Comparison of ENCODE assay signal across 12 cellular contexts in the genomic region with DNA sequence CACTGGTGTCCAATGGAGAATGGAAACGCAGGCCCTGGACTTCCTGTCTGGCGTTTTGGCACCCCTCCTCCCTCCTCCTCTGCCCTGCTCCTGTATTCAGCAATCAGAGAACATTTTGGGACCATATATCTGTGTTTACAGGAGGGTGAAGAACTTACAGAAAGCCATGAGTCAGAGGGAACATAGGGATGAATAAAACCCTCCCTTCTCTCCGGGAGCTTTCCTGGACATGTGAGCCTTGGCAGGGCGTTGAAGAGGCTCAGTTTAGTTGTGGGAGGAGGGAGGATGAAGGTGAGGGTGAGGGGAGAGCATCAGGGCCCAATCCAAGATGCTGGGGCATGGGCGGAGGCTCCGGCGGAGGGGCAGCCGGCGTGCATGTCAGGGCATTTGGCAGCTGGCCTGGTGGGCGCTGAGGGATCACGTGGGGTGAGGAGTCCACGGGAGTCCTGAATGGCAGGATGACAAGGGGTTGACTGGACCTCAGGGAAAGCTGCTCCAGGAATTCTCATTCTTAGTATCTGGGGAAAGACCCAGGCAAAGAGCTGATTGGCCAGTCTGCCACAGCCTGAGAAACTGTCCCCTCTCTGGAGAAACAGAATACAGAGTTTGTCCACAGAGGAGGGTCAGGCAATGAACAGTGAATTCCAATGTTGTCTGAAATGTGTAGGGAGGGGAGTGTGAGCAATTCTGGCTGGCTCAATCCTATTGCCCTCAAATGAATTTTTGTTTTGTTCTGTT. TPM values are rescaled to one million over a fixed set of nuclear protein-coding genes. Genes with fewer than 3 reads are reported as not detected.
DNase-seq lines count a peak whose midpoint lies in the region; ATAC-seq and TF ChIP-seq lines count a peak whose summit lies in the region.
"Had no signal": no experiment of that assay in that cellular context is flagged by ENCODE, and none has a peak within 500 bp of the region (broad histone marks: within the 10 kb centered on the region; RNA-seq: fewer than 3 reads in every experiment).

No MANE protein-coding gene starts in this region.

- ATAC-seq in GM18520 (IDR thresholded peaks at IDR 0.05; ENCODE audit: unreplicated experiment), result no peak
- ATAC-seq in HG02798 (IDR thresholded peaks at IDR 0.05; ENCODE audit: poor library complexity, unreplicated experiment), result no peak
- ATAC-seq: GM12878 had no signal

- no peaks in the 10 kb centered on the region for H3K36me3 Mint-ChIP-seq in osteocyte (ENCODE audit: unreplicated experiment)
- H3K36me3 Mint-ChIP-seq in CD14-positive monocyte, result peaks cover 58 to 85% of the 10 kb centered on the region in 2 donors
- H3K36me3 Mint-ChIP-seq: naive B cell had no signal

- H3K4me3 ChIP-seq in AG04449 (ENCODE audit: low read depth, low read length) (no peak overlapping the region), fibroblast of pulmonary artery (replicated peaks; ENCODE audit: low read depth, low read length) (no peak overlapping the region), lower leg skin (ENCODE audit: low read depth, poor library complexity, severe bottlenecking) (no peak overlapping the region)
- H3K4me3 ChIP-seq: GM12878 had no signal

- WGBS in lower leg skin, 2 donors, result 57 to 64% methylated on average over 12 of the region's 12 CpGs

- intact Hi-C loops in lower leg skin (cut with DNase I; ENCODE audit: low total_unique reads), result no loop called here
- intact Hi-C loops in CD14-positive monocyte (cut with micrococcal nuclease), result no loop called here

- in situ Hi-C loops in SK-MEL-5 (cut with HindIII; ENCODE audit: low pct_unique_long_range_greater_than_20kb, low sequenced_read_pairs), result no loop called here

- H3K4me3 Mint-ChIP-seq in osteocyte (ENCODE audit: unreplicated experiment) (no peak overlapping the region), CD14-positive monocyte (no peak overlapping the region)
- H3K4me3 Mint-ChIP-seq: naive B cell had no signal

- peak; percentile 72 for DNase-seq in AG04449 (ENCODE audit: low read depth, low spot score)
- peak; percentile 27 for DNase-seq in SK-MEL-5 (ENCODE audit: low read depth, low spot score)
- DNase-seq in fibroblast of pulmonary artery (ENCODE audit: low read depth), result peak; percentile 92
- no peak for DNase-seq in osteocyte (ENCODE audit: extremely low spot score, unreplicated experiment)
- no peak for DNase-seq in lower leg skin (ENCODE audit: low spot score in 2 of 2)
- no peak for DNase-seq in CD14-positive monocyte (ENCODE audit: low spot score)
- DNase-seq: BE2C, naive B cell, NCI-H187 had no signal

- H3K27ac Mint-ChIP-seq in osteocyte (ENCODE audit: unreplicated experiment) (peak overlapping the region; percentile 66), CD14-positive monocyte (peak overlapping the region in 1 of 7 donors; percentile 27)

- no peaks in the 10 kb centered on the region for H3K9me3 Mint-ChIP-seq in osteocyte (ENCODE audit: unreplicated experiment)
- H3K9me3 Mint-ChIP-seq in CD14-positive monocyte, result no peaks in the 10 kb centered on the region

- no peak for TF ChIP-seq POLR2A in lower leg skin (IDR thresholded peaks at IDR 0.05)

- TF ChIP-seq CTCF in AG04449 (IDR thresholded peaks at IDR 0.05; ENCODE audit: insufficient read depth, low read length, missing control alignments), result no peak
- no peak for TF ChIP-seq CTCF in fibroblast of pulmonary artery (IDR thresholded peaks at IDR 0.05; ENCODE audit: low read length, missing control alignments)
- no peak for TF ChIP-seq CTCF in osteocyte (IDR thresholded peaks at IDR 0.05)
- no peak for TF ChIP-seq CTCF in lower leg skin (IDR thresholded peaks at IDR 0.05)
- TF ChIP-seq CTCF in CD14-positive monocyte (IDR thresholded peaks at IDR 0.05), result no peak

- peaks cover 37% of the 10 kb centered on the region for H3K4me1 Mint-ChIP-seq in osteocyte (ENCODE audit: unreplicated experiment)
- H3K4me1 Mint-ChIP-seq in CD14-positive monocyte, result peaks cover 32% of the 10 kb centered on the region

- POLR2A ChIA-PET in AG04449 (lab: Yijun Ruan, JAX), result interaction anchor here (0.9 to 1.1 kb wide), 2 partner anchors 37 to 53 kb away, joined by 3 to 5 read pairs; no protein-coding TSS in a partner anchor

- H3K27me3 Mint-ChIP-seq in osteocyte (ENCODE audit: unreplicated experiment) (no peaks in the 10 kb centered on the region), CD14-positive monocyte (ENCODE audit: low read depth in 3 of 3) (no peaks in the 10 kb centered on the region)
- H3K27me3 Mint-ChIP-seq: naive B cell had no signal

- CTCF ChIA-PET in AG04449 (lab: Yijun Ruan, JAX), result interaction anchor here (1.1 to 3.3 kb wide), 4 partner anchors 14 to 133 kb away, joined by 3 to 10 read pairs (median 4); no protein-coding TSS in a partner anchor

RNA-seq across cellular contexts. Expression of a gene that starts 28.9 kb away (rescaled TPM):
- 1.2 and 2.3 TPM in 2 replicates for total RNA-seq in SK-MEL-5 (2014; rRNA removed; shearing (Covaris generic))
- polyA plus RNA-seq in SK-MEL-5 (2015; cell fraction: cytosol; rRNA removed), result 2.4 and 3.3 TPM in 2 replicates
- 0.72 and 1.1 TPM in 2 replicates for polyA plus RNA-seq in SK-MEL-5 (2015; cell fraction: nucleus; rRNA removed)
- 19.5 and 20.8 TPM in 2 replicates for total RNA-seq in osteocyte
- 100 to 1,000 TPM; 117 to 238 (median 145) TPM for total RNA-seq in lower leg skin
- polyA plus RNA-seq in CD14-positive monocyte, result 10 to 100 TPM; 39.8 to 72.5 TPM

Comparison
In these comparisons a context has a peak if more than half of its experiments do, and no peak if none do; other contexts are left out.
1. DNase-seq: peak in AG04449 (single experiment), SK-MEL-5 (single experiment) and fibroblast of pulmonary artery (single experiment); none in osteocyte (single experiment), lower leg skin (0 of 2) and CD14-positive monocyte (single experiment).